22 cellular contexts compared by ENCODE assay signal in the genomic region with DNA sequence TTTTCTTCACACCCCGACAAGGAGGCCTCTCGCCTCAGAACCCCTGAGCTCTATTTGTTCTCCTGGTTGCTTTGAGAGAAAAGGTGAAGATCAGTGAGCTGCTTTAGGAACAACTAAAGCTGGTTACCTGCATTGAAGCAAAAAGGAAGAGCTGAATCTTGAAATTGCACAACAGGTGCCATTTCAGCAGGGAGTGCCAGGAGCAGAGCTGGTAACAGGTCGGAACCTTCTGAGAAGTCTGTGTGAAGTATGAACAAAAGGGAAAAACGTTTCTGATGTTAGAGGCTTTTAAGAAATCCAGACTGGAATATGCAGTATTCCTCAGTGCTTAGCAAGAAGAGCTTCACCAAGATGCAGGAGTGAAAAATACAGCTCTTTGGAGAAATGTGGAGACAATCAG.
"Had no signal": no experiment of that assay in that cellular context is flagged by ENCODE, and none has a peak within 500 bp of the region (broad histone marks: within the 10 kb centered on the region; RNA-seq: fewer than 3 reads in every experiment).

No MANE protein-coding gene starts in this region.

- H3K36me3 ChIP-seq: adrenal gland, breast epithelium, thoracic aorta had no signal

- ATAC-seq: activated naive CD4-positive, alpha-beta T cell treated with anti-CD3 and anti-CD28 coated beads, Interleukin-2, amount 50 U/mL, for 72 hours; psoas muscle; right cardiac atrium; SK-N-SH treated with all-trans-retinoic acid at 6 μM for 48 hours had no signal

- H3K9me3 ChIP-seq: adrenal gland, breast epithelium, psoas muscle, thoracic aorta, upper lobe of left lung had no signal

- DNase-seq: activated CD4-positive, alpha-beta T cell treated with anti-CD3 and anti-CD28 coated beads, Interleukin-2, amount 50 U/mL, for 1 hour; activated CD4-positive, CD25-positive, alpha-beta regulatory T cell treated with anti-CD3 and anti-CD28 coated beads, Interleukin-2, amount 50 U/mL, for 72 hours; activated CD8-positive, alpha-beta memory T cell treated with anti-CD3 and anti-CD28 coated beads for 24 hours; activated effector memory CD4-positive, alpha-beta T cell treated with anti-CD3 and anti-CD28 coated beads, Interleukin-2, amount 50 U/mL, for 16 hours; activated T-cell treated with anti-CD3 and anti-CD28 coated beads, Interleukin-2, amount 50 U/mL, for 48 hours; adrenal gland; effector memory CD4-positive, alpha-beta T cell; foreskin fibroblast; hippocampal formation; islet precursor cell; psoas muscle; right cardiac atrium; small intestine; stimulated activated CD4-positive, alpha-beta T cell treated with anti-CD3 and anti-CD28 coated beads, Interleukin-15, amount 100 ng/mL, for 24 hours; stimulated activated CD4-positive, alpha-beta T cell treated with anti-CD3 and anti-CD28 coated beads, Interleukin-4, amount 100 ng/mL, for 1 hour; T-helper 1 cell; upper lobe of left lung had no signal

- H3K27me3 ChIP-seq: adrenal gland, breast epithelium, upper lobe of left lung had no signal

- H3K27ac ChIP-seq: adrenal gland, breast epithelium, psoas muscle, thoracic aorta, upper lobe of left lung had no signal

- H3K4me1 ChIP-seq: adrenal gland, breast epithelium had no signal

- H3K9me3 Mint-ChIP-seq: activated naive CD4-positive, alpha-beta T cell treated with anti-CD3 and anti-CD28 coated beads, Interleukin-2, amount 50 U/mL, for 72 hours had no signal

- H3K4me3 ChIP-seq: adrenal gland, breast epithelium, lung, psoas muscle, thoracic aorta, upper lobe of left lung had no signal
